Comparison of ENCODE assay signal across 8 cellular contexts in the genomic region with DNA sequence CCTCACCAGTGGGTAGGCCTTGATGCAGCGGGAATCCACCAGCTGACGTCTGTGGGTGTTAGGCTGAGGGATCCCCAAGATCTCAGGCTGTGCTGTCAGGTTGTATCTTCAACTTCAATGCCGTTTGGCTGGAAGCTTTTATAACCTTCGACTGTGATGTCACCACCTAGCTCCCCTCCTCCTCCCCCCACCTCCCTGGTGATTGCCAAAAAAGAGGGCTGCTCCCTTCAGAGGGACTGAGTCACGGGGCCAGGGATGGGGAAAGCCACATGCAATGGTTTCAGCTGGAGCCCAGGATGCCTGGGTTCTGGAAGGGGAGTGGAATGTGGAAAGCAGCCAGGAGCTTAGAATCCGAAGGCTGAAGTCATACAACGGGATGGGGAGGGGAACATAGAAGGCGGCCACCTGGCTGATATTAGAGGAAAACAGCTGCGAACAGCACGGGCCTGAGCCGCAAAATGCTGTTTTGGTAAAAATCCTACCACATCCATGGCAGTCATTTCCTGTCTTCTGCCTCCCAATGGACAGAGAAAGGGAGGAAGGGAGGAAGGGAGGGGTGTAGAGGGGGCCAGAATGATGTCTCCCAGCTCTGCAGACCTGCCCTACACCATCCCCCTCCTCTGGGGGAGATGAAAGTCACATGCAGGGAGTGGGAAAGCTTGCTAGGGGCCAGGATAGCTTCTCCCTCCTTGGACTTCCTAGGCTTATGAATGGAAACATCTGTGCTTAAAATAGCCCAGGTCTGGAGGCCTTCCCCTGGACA. TPM values are rescaled to one million over a fixed set of nuclear protein-coding genes. Genes with fewer than 3 reads are reported as not detected.
DNase-seq lines count a peak whose midpoint lies in the region; ATAC-seq and TF ChIP-seq lines count a peak whose summit lies in the region.

A gene (minus strand): TSS at position 110 of the 763 bp plus-strand sequence. CDS start 1,022 bp downstream, outside the sequence.

- WGBS in psoas muscle, 3 donors, result 21 to 32% (median 30%) methylated on average over 11 of the region's 11 CpGs

- DNase-seq in EL (peak; percentile 93), glutamatergic neuron (no peak), psoas muscle (peak; percentile 90 to 92), NCI-H2107 treated with DMSO at 0.1 percent for 48 hours (lab: John Stamatoyannopoulos, UW; ENCODE audit: unreplicated experiment) (no peak)
- DNase-seq in activated CD8-positive, alpha-beta memory T cell treated with anti-CD3 and anti-CD28 coated beads for 24 hours, result no peak
- DNase-seq in activated CD4-positive, alpha-beta T cell treated with anti-CD3 and anti-CD28 coated beads, Interleukin-2, amount 50 U/mL, for 1 hour, result no peak

- H3K36me3 ChIP-seq in psoas muscle (ENCODE audit: insufficient read depth in 1 of 2, low read depth in 1 of 2), result peaks cover 0 to 41% of the 10 kb centered on the region in 2 donors

- intact Hi-C loops in psoas muscle (cut with DNase I), result loop anchor here (5.0 to 10.0 kb wide), 3 partner anchors 97 to 295 kb away; a partner anchor contains a TSS

- H3K27ac Mint-ChIP-seq in glutamatergic neuron (ENCODE audit: unreplicated experiment), result peak within 1 kb of the TSS; percentile 64

- H3K9me3 Mint-ChIP-seq in glutamatergic neuron (ENCODE audit: unreplicated experiment), result peaks cover 12% of the 10 kb centered on the region

- H3K4me3 ChIP-seq in WI38 (ENCODE audit: low read depth, low read length) (peak within 1 kb of the TSS; percentile 41), psoas muscle (peak within 1 kb of the TSS; percentile 43)

- no peaks in the 10 kb centered on the region for H3K9me3 ChIP-seq in psoas muscle

- peaks cover 4% of the 10 kb centered on the region for H3K27me3 Mint-ChIP-seq in glutamatergic neuron (ENCODE audit: unreplicated experiment)

- no peaks in the 10 kb centered on the region for H3K27me3 ChIP-seq in psoas muscle (ENCODE audit: insufficient read depth in 3 of 3, low read length in 2 of 3)

- H3K4me3 Mint-ChIP-seq in glutamatergic neuron (ENCODE audit: unreplicated experiment), result peak within 1 kb of the TSS; percentile 52

- H3K4me1 Mint-ChIP-seq in glutamatergic neuron (ENCODE audit: low read depth, unreplicated experiment), result peaks cover 18% of the 10 kb centered on the region

- peak; percentile 64 to 80 (median 78) for ATAC-seq in psoas muscle
- no peak for ATAC-seq in HG03095 (IDR thresholded peaks at IDR 0.05; ENCODE audit: unreplicated experiment)

- H3K27ac ChIP-seq in psoas muscle, result peak within 1 kb of the TSS; percentile 53

- H3K36me3 Mint-ChIP-seq in glutamatergic neuron (ENCODE audit: unreplicated experiment), result peaks cover 4% of the 10 kb centered on the region

- H3K4me1 ChIP-seq in psoas muscle, result peaks cover 5% of the 10 kb centered on the region

- no peak for TF ChIP-seq CTCF in WI38 (IDR thresholded peaks at IDR 0.05; ENCODE audit: low read depth, low read length)
- no peak for TF ChIP-seq CTCF in glutamatergic neuron (IDR thresholded peaks at IDR 0.05; ENCODE audit: partially characterized antibody, unreplicated experiment)
- no peak for TF ChIP-seq CTCF in psoas muscle (IDR thresholded peaks at IDR 0.05)

RNA-seq across cellular contexts. Expression of the gene that starts here (rescaled TPM):
- total RNA-seq in glutamatergic neuron (ENCODE audit: unreplicated experiment) (1.8 TPM), psoas muscle (1 to 10 TPM; 2.4 to 4.8 (median 3.8) TPM)
- polyA plus RNA-seq in psoas muscle, result 1 to 10 TPM; 1.8 to 3.7 (median 2.8) TPM

Comparison
In these comparisons a context has a peak if more than half of its experiments do, and no peak if none do; other contexts are left out.
1. DNase-seq: peak in EL (single experiment) and psoas muscle (2 of 2); none in glutamatergic neuron (single experiment), NCI-H2107 treated with DMSO at 0.1 percent for 48 hours (single experiment), activated CD8-positive, alpha-beta memory T cell treated with anti-CD3 and anti-CD28 coated beads for 24 hours (single experiment) and activated CD4-positive, alpha-beta T cell treated with anti-CD3 and anti-CD28 coated beads, Interleukin-2, amount 50 U/mL, for 1 hour (single experiment).